Comparison of ENCODE assay signal across 31 cellular contexts in the genomic region with DNA sequence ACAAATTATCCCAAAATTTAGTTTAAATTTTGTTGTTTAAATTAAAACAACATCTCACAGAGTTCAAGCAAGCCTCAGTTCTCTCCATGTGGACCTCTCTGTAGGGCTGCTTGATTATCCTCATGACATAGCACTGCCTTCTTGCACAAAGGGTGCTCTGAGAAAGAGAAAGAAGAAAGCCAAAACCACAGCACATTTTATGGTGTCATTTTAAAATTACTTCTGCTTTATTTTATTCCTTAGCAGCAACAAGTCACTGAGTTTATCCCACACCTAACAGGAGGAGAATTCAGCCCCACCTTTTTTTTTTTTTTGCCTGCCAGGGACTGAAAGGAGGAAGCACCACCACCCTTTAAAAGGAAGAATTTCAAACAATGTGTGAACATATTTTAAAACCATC. TPM values are rescaled to one million over a fixed set of nuclear protein-coding genes. Genes with fewer than 3 reads are reported as not detected.
DNase-seq lines count a peak whose midpoint lies in the region; ATAC-seq, FAIRE-seq and TF ChIP-seq lines count a peak whose summit lies in the region.
"Had no signal": no experiment of that assay in that cellular context is flagged by ENCODE, and none has a peak within 500 bp of the region (broad histone marks: within the 10 kb centered on the region; RNA-seq: fewer than 3 reads in every experiment).

No MANE protein-coding gene starts in this region.

- no peaks in the 10 kb centered on the region for H3K27me3 Mint-ChIP-seq in astrocyte (ENCODE audit: low read depth, unreplicated experiment)
- H3K27me3 Mint-ChIP-seq: activated naive CD8-positive, alpha-beta T cell treated with anti-CD3 and anti-CD28 coated beads, Interleukin-2, amount 50 U/mL, for 24 hours; CD4-positive, alpha-beta memory T cell had no signal

- H3K4me1 Mint-ChIP-seq in astrocyte (ENCODE audit: low read depth, unreplicated experiment) = peaks cover 2% of the 10 kb centered on the region
- H3K4me1 Mint-ChIP-seq: activated naive CD8-positive, alpha-beta T cell treated with anti-CD3 and anti-CD28 coated beads, Interleukin-2, amount 50 U/mL, for 24 hours; CD4-positive, alpha-beta memory T cell had no signal

- H3K27ac ChIP-seq in Karpas-422 (ENCODE audit: low read length) (peak overlapping the region; percentile 75), astrocyte (ENCODE audit: low read depth, low read length) (no peak overlapping the region), body of pancreas (no peak overlapping the region), small intestine (ENCODE audit: low read depth in 1 of 2, low read length in 1 of 2) (no peak overlapping the region), mesenchymal stem cell (ENCODE audit: low read length, poor library complexity, severe bottlenecking) (no peak overlapping the region)
- H3K27ac ChIP-seq: brain microvascular endothelial cell, ovary, tibial nerve had no signal

- H2AFZ ChIP-seq in Karpas-422 (ENCODE audit: low read length) (no peak overlapping the region), astrocyte (ENCODE audit: low read depth, low read length) (no peak overlapping the region), mesenchymal stem cell (ENCODE audit: low read depth, low read length) (no peak overlapping the region)

- H3K4me1 ChIP-seq in Karpas-422 (ENCODE audit: low read length) = peaks cover 59% of the 10 kb centered on the region
- H3K4me1 ChIP-seq in astrocyte (ENCODE audit: insufficient read depth, low read length) = no peaks in the 10 kb centered on the region
- no peaks in the 10 kb centered on the region for H3K4me1 ChIP-seq in body of pancreas
- H3K4me1 ChIP-seq in small intestine (ENCODE audit: control insufficient read depth in 2 of 2, insufficient read depth in 1 of 2, low read depth in 1 of 2, low read length in 1 of 2) = no peaks in the 10 kb centered on the region
- no peaks in the 10 kb centered on the region for H3K4me1 ChIP-seq in mesenchymal stem cell (ENCODE audit: control insufficient read depth, insufficient read depth, low read depth, low read length)
- H3K4me1 ChIP-seq: tibial nerve had no signal

- peaks cover 5% of the 10 kb centered on the region; the same call in 1 of the 2 replicates for H3K36me3 ChIP-seq in Karpas-422 (ENCODE audit: insufficient read depth, low read length)
- peaks cover 2% of the 10 kb centered on the region for H3K36me3 ChIP-seq in astrocyte (ENCODE audit: insufficient read depth, low read length)
- H3K36me3 ChIP-seq in body of pancreas (replicated peaks in 1 of 2; ENCODE audit: insufficient read depth in 1 of 2, low read depth in 2 of 2) = no peaks in the 10 kb centered on the region
- no peaks in the 10 kb centered on the region for H3K36me3 ChIP-seq in small intestine (ENCODE audit: control insufficient read depth in 2 of 2, insufficient read depth in 2 of 2, low read length in 2 of 2)
- H3K36me3 ChIP-seq in mesenchymal stem cell (ENCODE audit: control insufficient read depth in 1 of 2, insufficient read depth in 2 of 2, low read depth in 1 of 2, low read length in 2 of 2) = peaks cover 0 to 4% of the 10 kb centered on the region in 2 experiments
- H3K36me3 ChIP-seq: brain microvascular endothelial cell, ovary, tibial nerve had no signal

- no peak overlapping the region for H2BK15ac ChIP-seq in mesenchymal stem cell (ENCODE audit: low read depth, poor library complexity, severe bottlenecking)

- no peak overlapping the region for H3K23ac ChIP-seq in mesenchymal stem cell (ENCODE audit: low read length in 2 of 2)

- peaks cover 4% of the 10 kb centered on the region for H3K36me3 Mint-ChIP-seq in astrocyte (ENCODE audit: low read depth, unreplicated experiment)
- H3K36me3 Mint-ChIP-seq: CD4-positive, alpha-beta memory T cell had no signal

- H2BK5ac ChIP-seq in mesenchymal stem cell (ENCODE audit: low read depth, low read length, poor library complexity, severe bottlenecking) = no peak overlapping the region

- H3K9me3 Mint-ChIP-seq in astrocyte (ENCODE audit: unreplicated experiment) = no peaks in the 10 kb centered on the region
- H3K9me3 Mint-ChIP-seq: activated naive CD8-positive, alpha-beta T cell treated with anti-CD3 and anti-CD28 coated beads, Interleukin-2, amount 50 U/mL, for 24 hours; activated T-cell treated with anti-CD3 and anti-CD28 coated beads, Interleukin-2, amount 50 U/mL, for 4 hours had no signal

- no peak overlapping the region for H2AK5ac ChIP-seq in mesenchymal stem cell (ENCODE audit: low read length, severe bottlenecking)

- no peak overlapping the region for H3K4me3 ChIP-seq in AG10803 (ENCODE audit: low read length)
- H3K4me3 ChIP-seq in Karpas-422 (ENCODE audit: low read length) = no peak overlapping the region
- no peak overlapping the region for H3K4me3 ChIP-seq in astrocyte (ENCODE audit: insufficient read depth, low read depth, low read length)
- no peak overlapping the region for H3K4me3 ChIP-seq in body of pancreas
- H3K4me3 ChIP-seq in small intestine (ENCODE audit: low read depth in 1 of 2, low read length in 2 of 2) = no peak overlapping the region
- no peak overlapping the region for H3K4me3 ChIP-seq in mesenchymal stem cell (ENCODE audit: insufficient read depth in 1 of 2, low read depth in 1 of 2, low read length in 2 of 2)
- H3K4me3 ChIP-seq: ovary, smooth muscle cell, tibial nerve had no signal

- intact Hi-C loops in body of pancreas (cut with DNase I) = no loop called here

- 0 out of 2 replicates have a peak overlapping the region, but pooled peaks have one; percentile 24 for H3K9ac ChIP-seq in Karpas-422 (ENCODE audit: low read length)
- H3K9ac ChIP-seq in astrocyte (ENCODE audit: low read length) = no peak overlapping the region
- H3K9ac ChIP-seq in mesenchymal stem cell (ENCODE audit: low read length) = no peak overlapping the region

- no peaks in the 10 kb centered on the region for H3K27me3 ChIP-seq in Karpas-422 (ENCODE audit: low read length)
- H3K27me3 ChIP-seq in astrocyte (ENCODE audit: insufficient read depth, low read length) = no peaks in the 10 kb centered on the region
- H3K27me3 ChIP-seq in body of pancreas = no peaks in the 10 kb centered on the region
- no peaks in the 10 kb centered on the region for H3K27me3 ChIP-seq in small intestine (ENCODE audit: control insufficient read depth in 2 of 2, insufficient read depth in 2 of 2, low read length in 2 of 2)
- H3K27me3 ChIP-seq in mesenchymal stem cell (ENCODE audit: control insufficient read depth in 1 of 2, insufficient read depth in 1 of 2, low read length in 2 of 2) = no peaks in the 10 kb centered on the region
- H3K27me3 ChIP-seq: brain microvascular endothelial cell, ovary, tibial nerve had no signal

- no peak for TF ChIP-seq POLR2A in body of pancreas (IDR thresholded peaks at IDR 0.05)

- H3K14ac ChIP-seq in mesenchymal stem cell (ENCODE audit: low read length in 2 of 2) = no peak overlapping the region

- H4K20me1 ChIP-seq in Karpas-422 (ENCODE audit: insufficient read depth, low read depth, low read length) (no peaks in the 10 kb centered on the region), astrocyte (ENCODE audit: insufficient read depth, low read length) (no peaks in the 10 kb centered on the region)

- H4K91ac ChIP-seq in mesenchymal stem cell (ENCODE audit: low read length) = no peak overlapping the region

- DNase-seq in AG10803 (ENCODE audit: low read depth) = peak; percentile 61
- DNase-seq in Karpas-422 = peak; percentile 61
- DNase-seq in OCI-M1 (lab: John Stamatoyannopoulos, UW) = peak; percentile 86
- peak; percentile 25 for DNase-seq in astrocyte (ENCODE audit: low read depth)
- DNase-seq in body of pancreas = no peak
- no peak for DNase-seq in NCI-H2107 treated with DMSO at 0.1 percent for 48 hours (lab: John Stamatoyannopoulos, UW; ENCODE audit: unreplicated experiment)
- no peak for DNase-seq in small intestine
- no peak for DNase-seq in mesenchymal stem cell
- DNase-seq: 8988T; activated CD4-positive, alpha-beta T cell treated with anti-CD3 and anti-CD28 coated beads for 4 hours; activated naive CD8-positive, alpha-beta T cell treated with anti-CD3 and anti-CD28 coated beads, Interleukin-2, amount 50 U/mL, for 24 hours; activated T-cell treated with anti-CD3 and anti-CD28 coated beads, Interleukin-2, amount 50 U/mL, for 4 hours; brain microvascular endothelial cell; CD4-positive, alpha-beta memory T cell; EL; glutamatergic neuron; islet precursor cell; NCI-H1436; ovary; SHP77 treated with DMSO at 0.1 percent for 48 hours; stimulated activated CD4-positive, alpha-beta T cell treated with anti-CD3 and anti-CD28 coated beads, Interleukin-1b, Interleukin-23, amount 100 ng/mL, for 48 hours had no signal

- TF ChIP-seq CTCF in AG10803 (conservative IDR thresholded peaks at IDR 0.05; ENCODE audit: low read length) (no peak), astrocyte (IDR thresholded peaks at IDR 0.05; ENCODE audit: insufficient read depth, low read depth, low read length) (no peak), body of pancreas (IDR thresholded peaks at IDR 0.05) (no peak)

- H3K79me1 ChIP-seq in mesenchymal stem cell (replicated peaks; ENCODE audit: low read length, poor library complexity, severe bottlenecking) = no peaks in the 10 kb centered on the region

- H2BK120ac ChIP-seq in mesenchymal stem cell (ENCODE audit: low read depth, low read length) = no peak overlapping the region

- H3K79me2 ChIP-seq in Karpas-422 (ENCODE audit: low read length) (no peaks in the 10 kb centered on the region), astrocyte (ENCODE audit: insufficient read depth, low read length) (no peaks in the 10 kb centered on the region)

- no peak overlapping the region for H2BK12ac ChIP-seq in mesenchymal stem cell (ENCODE audit: low read length in 2 of 2)

- peak overlapping the region; percentile 28 for H3K4me2 ChIP-seq in Karpas-422 (ENCODE audit: low read depth, low read length, poor library complexity, severe bottlenecking)
- H3K4me2 ChIP-seq in astrocyte (ENCODE audit: low read length) = no peak overlapping the region
- H3K4me2 ChIP-seq in mesenchymal stem cell (ENCODE audit: low read length, poor library complexity, severe bottlenecking) = no peak overlapping the region
- H3K4me2 ChIP-seq: smooth muscle cell had no signal

- FAIRE-seq in astrocyte (lab: Jason Lieb, UNC) = no peak
- no peak for FAIRE-seq in small intestine (lab: Jason Lieb, UNC)
- FAIRE-seq: H1, TTC549 had no signal

- H3K4me3 Mint-ChIP-seq in astrocyte (ENCODE audit: unreplicated experiment) = no peak overlapping the region
- H3K4me3 Mint-ChIP-seq: activated naive CD8-positive, alpha-beta T cell treated with anti-CD3 and anti-CD28 coated beads, Interleukin-2, amount 50 U/mL, for 24 hours; activated T-cell treated with anti-CD3 and anti-CD28 coated beads, Interleukin-2, amount 50 U/mL, for 4 hours; CD4-positive, alpha-beta memory T cell had no signal

- H3K27ac Mint-ChIP-seq in astrocyte (ENCODE audit: unreplicated experiment) = no peak overlapping the region
- H3K27ac Mint-ChIP-seq: activated naive CD8-positive, alpha-beta T cell treated with anti-CD3 and anti-CD28 coated beads, Interleukin-2, amount 50 U/mL, for 24 hours; CD4-positive, alpha-beta memory T cell had no signal

- H4K8ac ChIP-seq in mesenchymal stem cell (ENCODE audit: low read length) = no peak overlapping the region

- no peak overlapping the region for H3K18ac ChIP-seq in mesenchymal stem cell (ENCODE audit: low read depth in 1 of 2, low read length in 2 of 2)

- ATAC-seq in body of pancreas = no peak
- ATAC-seq: activated naive CD8-positive, alpha-beta T cell treated with anti-CD3 and anti-CD28 coated beads, Interleukin-2, amount 50 U/mL, for 24 hours; activated T-cell treated with anti-CD3 and anti-CD28 coated beads, Interleukin-2, amount 50 U/mL, for 4 hours had no signal

- H3K9me2 ChIP-seq in Karpas-422 (replicated peaks; ENCODE audit: insufficient read depth, low read length) = no peaks in the 10 kb centered on the region

- H3K9me3 ChIP-seq in Karpas-422 (ENCODE audit: low read length) (no peaks in the 10 kb centered on the region), astrocyte (ENCODE audit: insufficient read depth, low read depth, low read length) (no peaks in the 10 kb centered on the region), body of pancreas (no peaks in the 10 kb centered on the region), small intestine (ENCODE audit: control insufficient read depth, low read depth) (no peaks in the 10 kb centered on the region), mesenchymal stem cell (ENCODE audit: control insufficient read depth, low read length) (no peaks in the 10 kb centered on the region)
- H3K9me3 ChIP-seq: ovary, tibial nerve had no signal

- H3K4ac ChIP-seq in mesenchymal stem cell (ENCODE audit: low read depth in 1 of 2, low read length in 2 of 2) = no peak overlapping the region

RNA-seq across cellular contexts. Expression of a gene that starts 12.8 kb away (rescaled TPM):
- total RNA-seq in Karpas-422 (2014; rRNA removed; shearing (Covaris generic); ENCODE audit: low replicate concordance) = 1.6 and 1.8 TPM in 2 replicates
- total RNA-seq in astrocyte (not detected in 2 replicates), body of pancreas (not detected)
- polyA plus RNA-seq in small intestine = not detected
- not detected for polyA plus RNA-seq in mesenchymal stem cell (2013, experiment 1 of 2)
- polyA plus RNA-seq in mesenchymal stem cell (2013, experiment 2 of 2) = not detected
- total RNA-seq: activated T-cell treated with anti-CD3 and anti-CD28 coated beads, Interleukin-2, amount 50 U/mL, for 4 hours; CD4-positive, alpha-beta memory T cell; cerebellum; H1; liver; mononuclear cell; NCI-H460; ovary; smooth muscle cell; T-helper 1 cell treated with Interleukin-12 subunit alpha and Interleukin-12 subunit beta and Interleukin-4 antibody, amounts not matched to agents 30 ng/mL and 1 ng/mL, for 36 hours; tibial nerve had no signal
- polyA plus RNA-seq: CD4-positive, alpha-beta memory T cell; H1; neural cell; ovary; smooth muscle cell had no signal

Comparison
In these comparisons a context has a peak if more than half of its experiments do, and no peak if none do; other contexts are left out.
1. DNase-seq: peak in AG10803 (single experiment), Karpas-422 (single experiment), OCI-M1 (single experiment) and astrocyte (single experiment); none in body of pancreas (0 of 4), NCI-H2107 treated with DMSO at 0.1 percent for 48 hours (single experiment), small intestine (single experiment) and mesenchymal stem cell (single experiment).